19 cellular contexts compared by ENCODE assay signal in genomic region chr9:114080195-114080772, GRCh38. TPM values are rescaled to one million over a fixed set of nuclear protein-coding genes. Genes with fewer than 3 reads are reported as not detected.
"Had no signal": no experiment of that assay in that cellular context is flagged by ENCODE, and none has a peak within 500 bp of the region (broad histone marks: within the 10 kb centered on the region; RNA-seq: fewer than 3 reads in every experiment).

No MANE protein-coding gene starts in this region.

- ATAC-seq: activated CD8-positive, alpha-beta T cell treated with anti-CD3 and anti-CD28 coated beads for 36 hours; activated naive CD4-positive, alpha-beta T cell treated with anti-CD3 and anti-CD28 coated beads, Interleukin-2, amount 50 U/mL, for 72 hours; activated T-cell treated with anti-CD3 and anti-CD28 coated beads, Interleukin-2, amount 50 U/mL, for 4 hours; foreskin keratinocyte; left cardiac atrium; natural killer cell; stimulated activated naive CD8-positive, alpha-beta T cell treated with anti-CD3 and anti-CD28 coated beads, Interleukin-15, Interleukin-2, amounts not matched to agents 100 U/mL and 50 U/mL, for 24 hours; T-helper 17 cell had no signal

- H3K27ac ChIP-seq: foreskin keratinocyte, testis had no signal

- DNase-seq: activated B cell treated with CpG ODN at 0.5 μM for 24 hours; activated CD4-positive, alpha-beta T cell treated with anti-CD3 and anti-CD28 coated beads for 48 hours; activated CD8-positive, alpha-beta T cell treated with anti-CD3 and anti-CD28 coated beads for 36 hours; activated effector memory CD4-positive, alpha-beta T cell treated with anti-CD3 and anti-CD28 coated beads, Interleukin-2, amount 50 U/mL, for 16 hours; activated T-cell treated with anti-CD3 and anti-CD28 coated beads, Interleukin-2, amount 50 U/mL, for 4 hours; central memory CD4-positive, alpha-beta T cell; cortex of kidney; effector CD8-positive, alpha-beta T cell; foreskin keratinocyte; left cardiac atrium; natural killer cell; nucleus accumbens; stimulated activated naive CD8-positive, alpha-beta T cell treated with anti-CD3 and anti-CD28 coated beads, Interleukin-15, Interleukin-2, amounts not matched to agents 100 U/mL and 50 U/mL, for 24 hours; T-helper 17 cell; testis had no signal

- H3K4me3 Mint-ChIP-seq: activated B cell treated with CpG ODN at 0.5 μM for 24 hours; activated CD8-positive, alpha-beta T cell treated with anti-CD3 and anti-CD28 coated beads for 36 hours; activated T-cell treated with anti-CD3 and anti-CD28 coated beads, Interleukin-2, amount 50 U/mL, for 4 hours; memory B cell; natural killer cell; T-helper 17 cell had no signal

- H3K36me3 Mint-ChIP-seq: activated naive CD4-positive, alpha-beta T cell treated with anti-CD3 and anti-CD28 coated beads, Interleukin-2, amount 50 U/mL, for 72 hours; memory B cell; natural killer cell had no signal

- H3K27ac Mint-ChIP-seq: activated B cell treated with CpG ODN at 0.5 μM for 24 hours; activated CD8-positive, alpha-beta T cell treated with anti-CD3 and anti-CD28 coated beads for 36 hours; memory B cell; natural killer cell; T-helper 17 cell had no signal

- H3K4me1 ChIP-seq: foreskin keratinocyte, testis had no signal

- H3K9me3 Mint-ChIP-seq: activated B cell treated with CpG ODN at 0.5 μM for 24 hours; activated CD8-positive, alpha-beta T cell treated with anti-CD3 and anti-CD28 coated beads for 36 hours; activated naive CD4-positive, alpha-beta T cell treated with anti-CD3 and anti-CD28 coated beads, Interleukin-2, amount 50 U/mL, for 72 hours; activated T-cell treated with anti-CD3 and anti-CD28 coated beads, Interleukin-2, amount 50 U/mL, for 4 hours; memory B cell; natural killer cell had no signal

- H3K4me3 ChIP-seq: testis had no signal

- H3K27me3 ChIP-seq: testis had no signal

- H3K4me1 Mint-ChIP-seq: activated B cell treated with CpG ODN at 0.5 μM for 24 hours, memory B cell, natural killer cell had no signal

- H3K9me3 ChIP-seq: testis had no signal

RNA-seq across cellular contexts. Expression of gene AMBP, which starts 2.2 kb away (rescaled TPM):
- total RNA-seq: activated B cell treated with CpG ODN at 0.5 μM for 24 hours; activated CD8-positive, alpha-beta T cell treated with anti-CD3 and anti-CD28 coated beads for 36 hours; activated naive CD4-positive, alpha-beta T cell treated with anti-CD3 and anti-CD28 coated beads, Interleukin-2, amount 50 U/mL, for 72 hours; foreskin keratinocyte; natural killer cell; T-helper 17 cell; urinary bladder had no signal

RNA-seq across cellular contexts. Expression of gene KIF12, which starts 18.8 kb away (rescaled TPM):
- total RNA-seq: activated B cell treated with CpG ODN at 0.5 μM for 24 hours; activated CD8-positive, alpha-beta T cell treated with anti-CD3 and anti-CD28 coated beads for 36 hours; activated naive CD4-positive, alpha-beta T cell treated with anti-CD3 and anti-CD28 coated beads, Interleukin-2, amount 50 U/mL, for 72 hours; natural killer cell; posterior vena cava; T-helper 17 cell had no signal
